In genomic region chr16:4283939-4284338, GRCh38 we compare ENCODE assay signal across 19 cellular contexts. TPM values are rescaled to one million over a fixed set of nuclear protein-coding genes. Genes with fewer than 3 reads are reported as not detected.
DNase-seq lines count a peak whose midpoint lies in the region; ATAC-seq and TF ChIP-seq lines count a peak whose summit lies in the region.
"Had no signal": no experiment of that assay in that cellular context is flagged by ENCODE, and none has a peak within 500 bp of the region (broad histone marks: within the 10 kb centered on the region; RNA-seq: fewer than 3 reads in every experiment).

No MANE protein-coding gene starts in this region.

- no peak for TF ChIP-seq RAD21 in Ishikawa (IDR thresholded peaks at IDR 0.05; ENCODE audit: low read depth)

- H3K27me3 ChIP-seq in heart left ventricle: peaks cover 0 to 3% (median 0%) of the 10 kb centered on the region in 9 donors
- H3K27me3 ChIP-seq: neutrophil, right atrium auricular region, vagina had no signal

- no peak for TF ChIP-seq EP300 in Ishikawa (IDR thresholded peaks at IDR 0.05; ENCODE audit: borderline replicate concordance)

- peaks cover 0 to 11% (median 8%) of the 10 kb centered on the region in 12 donors for H3K4me1 ChIP-seq in heart left ventricle

- no peak for ATAC-seq in heart left ventricle
- no peak for ATAC-seq in HG03097 (IDR thresholded peaks at IDR 0.05; ENCODE audit: low FRiP score, unreplicated experiment)

- TF ChIP-seq CTCF in astrocyte of the spinal cord (IDR thresholded peaks at IDR 0.05; ENCODE audit: low read depth, low read length) (no peak), heart left ventricle (IDR thresholded peaks at IDR 0.05) (no peak)

- 89 to 93% (median 92%) methylated on average over 2 of the region's 2 CpGs for WGBS in heart left ventricle, 4 donors

- TF ChIP-seq POLR2A in heart left ventricle (IDR thresholded peaks at IDR 0.05): no peak

- H3K36me3 ChIP-seq in heart left ventricle: no peaks in the 10 kb centered on the region
- H3K36me3 ChIP-seq: esophagus squamous epithelium, neutrophil, right atrium auricular region, vagina had no signal

- H3K27ac ChIP-seq in heart left ventricle: no peak overlapping the region
- H3K27ac ChIP-seq: esophagus squamous epithelium, neutrophil, right atrium auricular region, vagina had no signal

- in situ Hi-C loops in ACHN (cut with HindIII; ENCODE audit: low pct_ligation_motif_present, low pct_unique_long_range_greater_than_20kb, low sequenced_read_pairs): no loop called here
- in situ Hi-C loops in astrocyte of the spinal cord (cut with HindIII; ENCODE audit: low sequenced_read_pairs): no loop called here

- peaks cover 0 to 5% (median 0%) of the 10 kb centered on the region in 12 donors for H3K9me3 ChIP-seq in heart left ventricle
- H3K9me3 ChIP-seq: esophagus squamous epithelium, neutrophil, right atrium auricular region, vagina had no signal

- intact Hi-C loops in heart left ventricle (cut with DNase I): loop anchor here in 3 of 10 donors (10.0 kb wide), 1 partner anchor 121 kb away; no protein-coding TSS in a partner anchor

- peak; percentile 31 for DNase-seq in ACHN
- peak; percentile 22 for DNase-seq in astrocyte of the spinal cord (ENCODE audit: low read depth, low spot score)
- DNase-seq in kidney tubule cell (ENCODE audit: low spot score): peak; percentile 69
- no peak for DNase-seq in heart left ventricle
- DNase-seq in NCI-H128 (lab: John Stamatoyannopoulos, UW; ENCODE audit: unreplicated experiment): no peak
- no peak for DNase-seq in NCI-H1417 treated with DMSO at 0.1 percent for 48 hours (lab: John Stamatoyannopoulos, UW)
- DNase-seq: activated CD4-positive, alpha-beta T cell treated with anti-CD3 and anti-CD28 coated beads, Interleukin-2, amount 10 ng/mL, durations not matched to agents 7 days and 5 days; CD4-positive, alpha-beta memory T cell; esophagus squamous epithelium; hippocampal formation; NCI-H1092 treated with DMSO at 0.1 percent for 48 hours; NCI-H2171; NCI-H774; stimulated activated CD4-positive, alpha-beta T cell treated with anti-CD3 and anti-CD28 coated beads, Interleukin-15, amount 100 ng/mL, for 24 hours had no signal

- no peak overlapping the region for H3K4me3 ChIP-seq in astrocyte of the spinal cord (ENCODE audit: low read depth, low read length)
- H3K4me3 ChIP-seq in heart left ventricle: no peak overlapping the region
- H3K4me3 ChIP-seq: esophagus squamous epithelium, right atrium auricular region, vagina had no signal

TF ChIP-seq in Ishikawa, 13 proteins besides CTCF, POLR2A, EP300 and RAD21:
- TF ChIP-seq CEBPB (IDR thresholded peaks at IDR 0.05): no peak
- TF ChIP-seq TEAD4 (IDR thresholded peaks at IDR 0.05): peak; percentile 38; the same call in 1 of the 2 replicates

RNA-seq across cellular contexts. Expression of gene TFAP4, which starts 11.1 kb away (rescaled TPM):
- 1 to 10 TPM; 1.7 to 5.5 (median 3.3) TPM for total RNA-seq in heart left ventricle
- polyA plus RNA-seq in heart left ventricle: 1 to 10 TPM; 2.5 to 3.1 TPM

RNA-seq across cellular contexts. Expression of gene GLIS2, which starts 31.9 kb away (rescaled TPM):
- 10 to 100 TPM in 7 of 9 donors, 1 to 10 TPM in 2; 7.6 to 23.4 (median 12.7) TPM for total RNA-seq in heart left ventricle
- polyA plus RNA-seq in heart left ventricle: 10 to 100 TPM in 1 of 2 donors, 1 to 10 TPM in 1; 7.7 to 14.2 TPM
- polyA plus RNA-seq: CD4-positive, alpha-beta memory T cell had no signal

RNA-seq across cellular contexts. Expression of gene SRL, which starts 42.1 kb away (rescaled TPM):
- 100 to 1,000 TPM; 372 to 760 (median 534) TPM for total RNA-seq in heart left ventricle
- 100 to 1,000 TPM; 218 to 394 TPM for polyA plus RNA-seq in heart left ventricle
- total RNA-seq: activated CD4-positive, alpha-beta T cell treated with anti-CD3 and anti-CD28 coated beads, Interleukin-2, amount 10 ng/mL, durations not matched to agents 7 days and 5 days; CD4-positive, alpha-beta memory T cell had no signal
- polyA plus RNA-seq: CD4-positive, alpha-beta memory T cell had no signal

Comparison
In these comparisons a context has a peak if more than half of its experiments do, and no peak if none do; other contexts are left out.
1. DNase-seq: peak in ACHN (single experiment), astrocyte of the spinal cord (single experiment) and kidney tubule cell (single experiment); none in heart left ventricle (0 of 5), NCI-H128 (single experiment) and NCI-H1417 treated with DMSO at 0.1 percent for 48 hours (single experiment).